ENCODE assay signal across 25 cellular contexts in genomic region chr10:106864031-106864430, GRCh38.
"Had no signal": no experiment of that assay in that cellular context is flagged by ENCODE, and none has a peak within 500 bp of the region (broad histone marks: within the 10 kb centered on the region; RNA-seq: fewer than 3 reads in every experiment).

No MANE protein-coding gene starts in this region.

- H3K4me3 ChIP-seq: SJSA1, SK-N-MC had no signal

- DNase-seq: Kasumi-1, KG1, MV-4-11, NCI-H1048, NCI-H1105, NCI-H1417, NCI-H1436 treated with DMSO at 0.1 percent for 48 hours, NCI-H1694, NCI-H187 treated with DMSO at 0.1 percent for 48 hours, NCI-H2081, NCI-H2107, NCI-H2171, NCI-H226, NCI-H446, NCI-H510A, NCI-H524 treated with DMSO at 0.1 percent for 48 hours, NCI-H748 treated with DMSO at 0.1 percent for 48 hours, Right ventricle myocardium superior, RPMI8226, SIG-M5, T-helper 2 cell had no signal

- H3K4me1 ChIP-seq: SJSA1 had no signal

- H3K27ac ChIP-seq: HL-60, SJSA1, SK-N-MC had no signal

- H3K27me3 ChIP-seq: SJSA1 had no signal

- H3K27ac Mint-ChIP-seq: IgD-negative memory B cell had no signal

- H3K36me3 Mint-ChIP-seq: IgD-negative memory B cell had no signal

- H3K4me3 Mint-ChIP-seq: IgD-negative memory B cell had no signal

- H3K36me3 ChIP-seq: SJSA1 had no signal
